Comparison of ENCODE assay signal across 19 cellular contexts in the genomic region with DNA sequence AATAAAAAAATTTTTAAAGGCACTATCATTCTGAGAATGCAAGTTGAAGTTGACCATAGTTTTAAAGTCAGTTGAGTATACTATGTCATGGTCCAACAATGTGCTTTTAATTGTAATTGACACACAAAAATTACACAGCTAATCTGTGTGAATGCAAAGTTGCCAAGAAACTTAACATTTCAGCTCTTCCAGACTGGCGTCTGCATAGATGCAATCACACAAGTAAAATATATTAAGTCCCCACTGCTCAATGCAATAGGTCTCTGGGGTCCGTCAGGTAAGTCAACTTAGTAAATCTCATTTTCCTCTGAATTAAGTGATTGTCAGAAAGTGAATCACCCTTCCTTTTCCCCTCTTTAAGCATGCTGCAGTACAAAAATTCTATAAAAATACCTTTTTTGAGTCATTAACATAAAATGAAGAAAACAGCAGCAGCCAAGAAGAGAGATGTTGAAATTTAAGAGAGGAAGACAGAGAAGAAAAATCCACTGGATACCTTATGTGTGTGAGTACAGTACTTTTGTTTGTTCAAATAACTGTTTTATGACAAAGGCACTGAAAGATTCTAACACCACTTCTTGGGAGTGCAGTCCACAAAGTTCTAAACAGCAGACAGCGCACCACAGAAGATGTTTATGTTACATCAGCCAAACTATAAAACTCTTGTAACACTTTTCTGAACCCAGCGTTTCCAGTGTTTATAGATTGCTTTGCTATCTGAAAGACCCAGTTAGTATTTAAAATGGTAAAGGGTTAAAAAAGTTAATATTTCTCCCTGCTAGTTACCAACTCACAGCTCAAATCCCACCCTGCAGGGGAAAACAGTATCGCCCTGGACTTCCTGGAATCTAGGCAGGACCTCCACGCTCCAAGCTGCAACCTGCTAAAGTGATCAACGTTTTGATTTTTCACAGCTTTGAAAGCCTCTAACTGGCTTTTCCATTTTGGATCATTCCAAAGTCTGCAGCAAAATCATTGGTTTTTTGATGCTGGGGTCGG. TPM values are rescaled to one million over a fixed set of nuclear protein-coding genes. Genes with fewer than 3 reads are reported as not detected.
DNase-seq lines count a peak whose midpoint lies in the region; ATAC-seq and TF ChIP-seq lines count a peak whose summit lies in the region.
"Had no signal": no experiment of that assay in that cellular context is flagged by ENCODE, and none has a peak within 500 bp of the region (broad histone marks: within the 10 kb centered on the region; RNA-seq: fewer than 3 reads in every experiment).

No MANE protein-coding gene starts in this region.

- no peak overlapping the region for H3K4me3 Mint-ChIP-seq in glutamatergic neuron (ENCODE audit: unreplicated experiment)
- H3K4me3 Mint-ChIP-seq: activated T-helper 17 cell treated with anti-CD3 and anti-CD28 coated beads, Interleukin-2, amount 50 U/mL, for 72 hours; naive thymus-derived CD8-positive, alpha-beta T cell; stimulated activated memory B cell treated with anti-CD40 and anti-IgM and Interleukin-4, amounts not matched to agents 10 μg/mL and 1 μg/mL and 100 μg/mL, for 72 hours had no signal

- H3K9me3 ChIP-seq in HEK293 (ENCODE audit: control insufficient read depth, insufficient read depth, low read depth, low read length) (no peaks in the 10 kb centered on the region), muscle layer of colon (ENCODE audit: low read length) (no peaks in the 10 kb centered on the region), thoracic aorta (no peaks in the 10 kb centered on the region)

- no peak overlapping the region for H3K27ac Mint-ChIP-seq in glutamatergic neuron (ENCODE audit: unreplicated experiment)
- H3K27ac Mint-ChIP-seq: activated T-helper 17 cell treated with anti-CD3 and anti-CD28 coated beads, Interleukin-2, amount 50 U/mL, for 72 hours; naive thymus-derived CD8-positive, alpha-beta T cell; stimulated activated memory B cell treated with anti-CD40 and anti-IgM and Interleukin-4, amounts not matched to agents 10 μg/mL and 1 μg/mL and 100 μg/mL, for 72 hours had no signal

- intact Hi-C loops in posterior vena cava (cut with DNase I), result no loop called here

- peaks cover 4% of the 10 kb centered on the region for H3K27me3 Mint-ChIP-seq in glutamatergic neuron (ENCODE audit: unreplicated experiment)

- H3K36me3 ChIP-seq in HEK293 (ENCODE audit: control insufficient read depth in 2 of 2, insufficient read depth in 1 of 2, low read length in 2 of 2), result peaks cover 0 to 26% of the 10 kb centered on the region in 2 experiments; a peak in 1 of 3 replicates
- peaks cover 47% of the 10 kb centered on the region for H3K36me3 ChIP-seq in muscle layer of colon (ENCODE audit: insufficient read depth, low read length)
- H3K36me3 ChIP-seq in thoracic aorta, result peaks cover 17% of the 10 kb centered on the region

- POLR2A ChIA-PET in HEK293 (lab: Yijun Ruan, JAX), result no interaction called here

- TF ChIP-seq CTCF in HEK293 (tag by site-specific recombination; IDR thresholded peaks at IDR 0.05) (no peak), choroid plexus epithelial cell (conservative IDR thresholded peaks at IDR 0.05; ENCODE audit: low read depth, low read length) (no peak), thoracic aorta (IDR thresholded peaks at IDR 0.05) (no peak), glutamatergic neuron (IDR thresholded peaks at IDR 0.05; ENCODE audit: partially characterized antibody, unreplicated experiment) (no peak)

- H3K9me3 Mint-ChIP-seq in glutamatergic neuron (ENCODE audit: unreplicated experiment), result peaks cover 2% of the 10 kb centered on the region
- H3K9me3 Mint-ChIP-seq: activated T-helper 17 cell treated with anti-CD3 and anti-CD28 coated beads, Interleukin-2, amount 50 U/mL, for 72 hours; naive thymus-derived CD8-positive, alpha-beta T cell; stimulated activated memory B cell treated with anti-CD40 and anti-IgM and Interleukin-4, amounts not matched to agents 10 μg/mL and 1 μg/mL and 100 μg/mL, for 72 hours had no signal

- H3K4me1 ChIP-seq in HEK293 (ENCODE audit: control insufficient read depth, insufficient read depth, low read length) (no peaks in the 10 kb centered on the region; the same call in 1 of the 2 replicates), muscle layer of colon (ENCODE audit: insufficient read depth, low read length) (peaks cover 72% of the 10 kb centered on the region), thoracic aorta (ENCODE audit: control insufficient read depth in 1 of 2, low read depth in 2 of 2) (peaks cover 52 to 71% of the 10 kb centered on the region in 2 donors)

- no peak overlapping the region for H3K9ac ChIP-seq in muscle layer of colon (ENCODE audit: low read length)

- peaks cover 2% of the 10 kb centered on the region for H3K4me1 Mint-ChIP-seq in glutamatergic neuron (ENCODE audit: low read depth, unreplicated experiment)
- H3K4me1 Mint-ChIP-seq: activated T-helper 17 cell treated with anti-CD3 and anti-CD28 coated beads, Interleukin-2, amount 50 U/mL, for 72 hours had no signal

- H3K4me3 ChIP-seq in HEK293 (ENCODE audit: low read depth, low read length), result no peak overlapping the region
- H3K4me3 ChIP-seq in choroid plexus epithelial cell (ENCODE audit: low read depth, low read length), result no peak overlapping the region
- H3K4me3 ChIP-seq in muscle layer of colon (ENCODE audit: low read depth in 1 of 2, low read length in 2 of 2), result peak overlapping the region; percentile 21 to 80
- peak overlapping the region; percentile 94 for H3K4me3 ChIP-seq in thoracic aorta

- DNase-seq in choroid plexus epithelial cell (ENCODE audit: low read depth) (peak; percentile 66), thoracic aorta (ENCODE audit: low spot score) (no peak), glutamatergic neuron (no peak), posterior vena cava (ENCODE audit: low spot score) (no peak)
- DNase-seq: amniotic stem cell; C1 segment of cervical spinal cord; cortex of kidney; KG1; naive thymus-derived CD8-positive, alpha-beta T cell; NCI-H1417; RPMI8226; small intestine; T-helper 1 cell had no signal

- H3K27ac ChIP-seq in HEK293 (ENCODE audit: extremely low read depth, low read depth, low read length), result no peak overlapping the region
- peak overlapping the region; percentile 89 for H3K27ac ChIP-seq in muscle layer of colon (ENCODE audit: low read depth, low read length)
- H3K27ac ChIP-seq in thoracic aorta, result peak overlapping the region; percentile 45 to 94
- H3K27ac ChIP-seq: HL-60 had no signal

- CTCF ChIA-PET in HEK293 (lab: Yijun Ruan, JAX), result interaction anchor here (0.7 to 2.7 kb wide), 2 partner anchors 11 to 80 kb away, joined by 3 to 13 read pairs; no protein-coding TSS in a partner anchor

- H3K36me3 Mint-ChIP-seq in glutamatergic neuron (ENCODE audit: unreplicated experiment), result peaks cover 5% of the 10 kb centered on the region
- H3K36me3 Mint-ChIP-seq: naive thymus-derived CD8-positive, alpha-beta T cell; stimulated activated memory B cell treated with anti-CD40 and anti-IgM and Interleukin-4, amounts not matched to agents 10 μg/mL and 1 μg/mL and 100 μg/mL, for 72 hours had no signal

- H3K27me3 ChIP-seq in muscle layer of colon (ENCODE audit: control insufficient read depth in 1 of 2, insufficient read depth in 2 of 2, low read length in 2 of 2) (no peaks in the 10 kb centered on the region), thoracic aorta (replicated peaks; ENCODE audit: insufficient read depth) (no peaks in the 10 kb centered on the region)

- no peak for ATAC-seq in thoracic aorta (ENCODE audit: insufficient number of reproducible peaks, low FRiP score, low read depth)
- no peak for ATAC-seq in HG03457 (IDR thresholded peaks at IDR 0.05; ENCODE audit: unreplicated experiment)
- ATAC-seq: activated T-helper 17 cell treated with anti-CD3 and anti-CD28 coated beads, Interleukin-2, amount 50 U/mL, for 72 hours; naive thymus-derived CD8-positive, alpha-beta T cell; stimulated activated memory B cell treated with anti-CD40 and anti-IgM and Interleukin-4, amounts not matched to agents 10 μg/mL and 1 μg/mL and 100 μg/mL, for 72 hours had no signal

TF ChIP-seq in HEK293, 187 proteins besides CTCF, POLR2A, EP300 and RAD21:
- TF ChIP-seq PRDM6 (tag by site-specific recombination; IDR thresholded peaks at IDR 0.05) (peak; percentile 27), ZXDB (tag by site-specific recombination; IDR thresholded peaks at IDR 0.05) (no peak)

RNA-seq across cellular contexts. Expression of gene FZD4, which starts 4.9 kb away (rescaled TPM):
- 100 to 1,000 TPM in 1 of 2 donors, 10 to 100 TPM in 1; 75.2 to 104 TPM for total RNA-seq in thoracic aorta
- total RNA-seq in glutamatergic neuron (ENCODE audit: unreplicated experiment), result 2.0 TPM
- 10 to 100 TPM; 42.4 to 49.1 TPM for total RNA-seq in posterior vena cava
- total RNA-seq: naive thymus-derived CD8-positive, alpha-beta T cell had no signal

Comparison
In these comparisons a context has a peak if more than half of its experiments do, and no peak if none do; other contexts are left out.
1. H3K4me3 ChIP-seq: peak in muscle layer of colon (2 of 2) and thoracic aorta (single experiment); none in HEK293 (single experiment) and choroid plexus epithelial cell (single experiment).
2. RNA of gene FZD4, which starts 4.9 kb away (total RNA-seq): 75.2 to 104 TPM in thoracic aorta and 42.4 to 49.1 TPM in posterior vena cava; 2.0 TPM in glutamatergic neuron (single experiment); every median in the first group is over 10 times any median in the second.